In genomic region chr11:94665116-94665659, GRCh38 we compare ENCODE assay signal across 20 cellular contexts.
DNase-seq lines count a peak whose midpoint lies in the region; ATAC-seq and TF ChIP-seq lines count a peak whose summit lies in the region.
"Had no signal": no experiment of that assay in that cellular context is flagged by ENCODE, and none has a peak within 500 bp of the region (broad histone marks: within the 10 kb centered on the region; RNA-seq: fewer than 3 reads in every experiment).

No MANE protein-coding gene starts in this region.

- H2AFZ ChIP-seq in PC-3 (ENCODE audit: low read length): no peak overlapping the region
- no peak overlapping the region for H2AFZ ChIP-seq in OCI-LY7 (ENCODE audit: low read length)

- H3K9ac ChIP-seq in mesendoderm (ENCODE audit: low read length) (no peak overlapping the region), endodermal cell (ENCODE audit: extremely low read depth, low read length, poor library complexity, severe bottlenecking) (no peak overlapping the region), PC-3 (ENCODE audit: low read length) (no peak overlapping the region)
- H3K9ac ChIP-seq: BLaER1 had no signal

- H3K56ac ChIP-seq in mesendoderm (ENCODE audit: low read length): peak overlapping the region; percentile 12

- H4K20me1 ChIP-seq in PC-3 (ENCODE audit: low read length) (no peaks in the 10 kb centered on the region), OCI-LY7 (ENCODE audit: insufficient read depth, low read length) (no peaks in the 10 kb centered on the region)
- H4K20me1 ChIP-seq: BLaER1 had no signal

- H3K27me3 ChIP-seq in mesendoderm (ENCODE audit: insufficient read depth, low read length, poor library complexity) (no peaks in the 10 kb centered on the region), endodermal cell (ENCODE audit: control insufficient read depth, insufficient read depth, low read length, poor library complexity, severe bottlenecking) (no peaks in the 10 kb centered on the region), PC-3 (ENCODE audit: low read length) (no peaks in the 10 kb centered on the region)
- H3K27me3 ChIP-seq: BLaER1 had no signal

- no peaks in the 10 kb centered on the region for H3F3A ChIP-seq in PC-3 (ENCODE audit: low read length, unreplicated experiment)

- peaks cover 32% of the 10 kb centered on the region for H3K36me3 Mint-ChIP-seq in endodermal cell (ENCODE audit: low read depth)
- H3K36me3 Mint-ChIP-seq: CD4-positive, CD25-positive, alpha-beta regulatory T cell had no signal

- H4K5ac ChIP-seq in mesendoderm (ENCODE audit: low read length): no peak overlapping the region

- H3K27ac ChIP-seq in mesendoderm (ENCODE audit: low read depth, low read length) (no peak overlapping the region), endodermal cell (ENCODE audit: low read depth, low read length) (no peak overlapping the region), PC-3 (ENCODE audit: low read length) (no peak overlapping the region), OCI-LY7 (ENCODE audit: low read depth, low read length, poor library complexity, severe bottlenecking) (no peak overlapping the region)
- H3K27ac ChIP-seq: BLaER1 had no signal

- no peak overlapping the region for H2BK120ac ChIP-seq in mesendoderm (ENCODE audit: low read depth, low read length)

- no peak overlapping the region for H2BK15ac ChIP-seq in mesendoderm (replicated peaks; ENCODE audit: low read depth)

- H3K9me3 ChIP-seq in endodermal cell (ENCODE audit: control insufficient read depth, low read length): peaks cover 9% of the 10 kb centered on the region
- H3K9me3 ChIP-seq in PC-3 (ENCODE audit: low read length): no peaks in the 10 kb centered on the region
- H3K9me3 ChIP-seq in OCI-LY7 (ENCODE audit: low read length): no peaks in the 10 kb centered on the region
- H3K9me3 ChIP-seq: BLaER1 had no signal

- H2BK5ac ChIP-seq in mesendoderm (ENCODE audit: low read length): no peak overlapping the region

- H3K27ac Mint-ChIP-seq in endodermal cell: no peak overlapping the region
- H3K27ac Mint-ChIP-seq: CD4-positive, CD25-positive, alpha-beta regulatory T cell had no signal

- POLR2A ChIA-PET in PC-3 (lab: Charles Lee; ENCODE audit: unreplicated experiment) (no interaction called here), OCI-LY7 (lab: Charles Lee) (no interaction called here)

- no peaks in the 10 kb centered on the region for H3K4me1 ChIP-seq in mesendoderm (ENCODE audit: control insufficient read depth, low read depth, low read length)
- no peaks in the 10 kb centered on the region for H3K4me1 ChIP-seq in endodermal cell (ENCODE audit: control insufficient read depth, insufficient read depth, low read length)
- peaks cover 33% of the 10 kb centered on the region for H3K4me1 ChIP-seq in PC-3 (ENCODE audit: insufficient read depth, low read length)
- no peaks in the 10 kb centered on the region for H3K4me1 ChIP-seq in OCI-LY7 (ENCODE audit: insufficient read depth, low read length, poor library complexity, severe bottlenecking)
- H3K4me1 ChIP-seq: BLaER1 had no signal

- CTCF ChIA-PET in PC-3 (lab: Charles Lee) (no interaction called here), OCI-LY7 (lab: Charles Lee; ENCODE audit: unreplicated experiment) (no interaction called here)

- no peaks in the 10 kb centered on the region for H3K27me3 Mint-ChIP-seq in endodermal cell (ENCODE audit: insufficient read depth)

- H3K9me2 ChIP-seq in PC-3 (replicated peaks; ENCODE audit: low read length): no peaks in the 10 kb centered on the region
- no peaks in the 10 kb centered on the region for H3K9me2 ChIP-seq in OCI-LY7 (ENCODE audit: insufficient read depth, low read length)

- no peak overlapping the region for H3K23ac ChIP-seq in mesendoderm (ENCODE audit: low read length)

- no peak overlapping the region for H3K4ac ChIP-seq in mesendoderm (ENCODE audit: low read depth, low read length)

- peaks cover 4% of the 10 kb centered on the region for H3K9me3 Mint-ChIP-seq in endodermal cell

- ATAC-seq in HG03175 (IDR thresholded peaks at IDR 0.05; ENCODE audit: unreplicated experiment) (peak; percentile 38), PC-3 (no peak)
- ATAC-seq: SK-N-SH treated with all-trans-retinoic acid at 6 μM for 48 hours had no signal

- intact Hi-C loops in PC-3 (cut with micrococcal nuclease) (no loop called here), OCI-LY7 (cut with micrococcal nuclease; ENCODE audit: unreplicated experiment) (no loop called here)

- H3K4me3 ChIP-seq in mesendoderm (ENCODE audit: low read length) (no peak overlapping the region), endodermal cell (ENCODE audit: low read length) (no peak overlapping the region), PC-3 (ENCODE audit: low read length) (no peak overlapping the region), OCI-LY7 (ENCODE audit: low read depth, low read length, poor library complexity, severe bottlenecking) (no peak overlapping the region)
- H3K4me3 ChIP-seq: BLaER1 had no signal

- H3K79me2 ChIP-seq in mesendoderm (ENCODE audit: control insufficient read depth, insufficient read depth, low read length) (peaks cover 3% of the 10 kb centered on the region), PC-3 (ENCODE audit: low read length) (no peaks in the 10 kb centered on the region), OCI-LY7 (ENCODE audit: insufficient read depth, low read depth, low read length) (no peaks in the 10 kb centered on the region)

- H4K8ac ChIP-seq in mesendoderm (ENCODE audit: low read depth, low read length): no peak overlapping the region

- no peak overlapping the region for H3K18ac ChIP-seq in mesendoderm (ENCODE audit: low read length)

- H3K4me2 ChIP-seq in mesendoderm (ENCODE audit: low read length): no peak overlapping the region
- no peak overlapping the region for H3K4me2 ChIP-seq in PC-3 (ENCODE audit: low read length)
- H3K4me2 ChIP-seq in OCI-LY7 (ENCODE audit: low read length): no peak overlapping the region
- H3K4me2 ChIP-seq: BLaER1 had no signal

- no TSS peak for BruUV-seq in PC-3 (replicated peaks; lab: Mats Ljungman, UMichigan)
- no TSS peak for BruUV-seq in OCI-LY7 (replicated peaks; lab: Mats Ljungman, UMichigan)

- DNase-seq in SK-N-DZ (ENCODE audit: low spot score) (peak; percentile 31), mesendoderm (no peak), renal cortical epithelial cell (ENCODE audit: low read depth) (peak; percentile 66), endodermal cell (no peak), PC-3 (no peak), OCI-LY7 (ENCODE audit: low spot score) (no peak)
- DNase-seq: CD4-positive, CD25-positive, alpha-beta regulatory T cell; EL; GDM1; IMR-90; KG1; NCI-H1048; NCI-H1417; NCI-H1694; NCI-H2029 treated with DMSO at 0.1 percent for 48 hours; NCI-H2227 treated with DMSO at 0.1 percent for 48 hours; OCI-M1 had no signal

- H3K4me3 Mint-ChIP-seq in endodermal cell: no peak overlapping the region
- H3K4me3 Mint-ChIP-seq: CD4-positive, CD25-positive, alpha-beta regulatory T cell had no signal

- H3K4me1 Mint-ChIP-seq in endodermal cell: peaks cover 28% of the 10 kb centered on the region
- H3K4me1 Mint-ChIP-seq: CD4-positive, CD25-positive, alpha-beta regulatory T cell had no signal

- TF ChIP-seq CTCF in endodermal cell (conservative IDR thresholded peaks at IDR 0.05) (no peak), PC-3 (conservative IDR thresholded peaks at IDR 0.05; ENCODE audit: low read depth, low read length) (no peak), OCI-LY7 (conservative IDR thresholded peaks at IDR 0.05; ENCODE audit: low read length) (no peak)

- no peak overlapping the region for H2AK5ac ChIP-seq in mesendoderm (ENCODE audit: low read length)

- H3K79me1 ChIP-seq in mesendoderm (ENCODE audit: low read length): peaks cover 2% of the 10 kb centered on the region

- H3K36me3 ChIP-seq in mesendoderm (ENCODE audit: control insufficient read depth, insufficient read depth, low read length): peaks cover 2% of the 10 kb centered on the region
- H3K36me3 ChIP-seq in endodermal cell (ENCODE audit: control insufficient read depth, insufficient read depth, low read length): peaks cover 25% of the 10 kb centered on the region
- H3K36me3 ChIP-seq in PC-3 (ENCODE audit: low read depth, low read length): no peaks in the 10 kb centered on the region
- H3K36me3 ChIP-seq in OCI-LY7 (ENCODE audit: insufficient read depth, low read length): no peaks in the 10 kb centered on the region
- H3K36me3 ChIP-seq: BLaER1 had no signal

- WGBS in mesendoderm (ENCODE audit: extremely low coverage, insufficient coverage, low lambda C conversion rate): no CpG with 5 or more reads among the region's 4 CpGs
- WGBS in endodermal cell (ENCODE audit: insufficient coverage in 1 of 2, insufficient read length in 1 of 2), 2 experiments: 74 to 76% methylated on average over 4 of the region's 4 CpGs

Comparison
In these comparisons a context has a peak if more than half of its experiments do, and no peak if none do; other contexts are left out.
1. DNase-seq: peak in SK-N-DZ (single experiment) and renal cortical epithelial cell (single experiment); none in mesendoderm (single experiment), endodermal cell (single experiment), PC-3 (single experiment) and OCI-LY7 (single experiment).